Comparison of ENCODE assay signal across 8 cellular contexts in the genomic region with DNA sequence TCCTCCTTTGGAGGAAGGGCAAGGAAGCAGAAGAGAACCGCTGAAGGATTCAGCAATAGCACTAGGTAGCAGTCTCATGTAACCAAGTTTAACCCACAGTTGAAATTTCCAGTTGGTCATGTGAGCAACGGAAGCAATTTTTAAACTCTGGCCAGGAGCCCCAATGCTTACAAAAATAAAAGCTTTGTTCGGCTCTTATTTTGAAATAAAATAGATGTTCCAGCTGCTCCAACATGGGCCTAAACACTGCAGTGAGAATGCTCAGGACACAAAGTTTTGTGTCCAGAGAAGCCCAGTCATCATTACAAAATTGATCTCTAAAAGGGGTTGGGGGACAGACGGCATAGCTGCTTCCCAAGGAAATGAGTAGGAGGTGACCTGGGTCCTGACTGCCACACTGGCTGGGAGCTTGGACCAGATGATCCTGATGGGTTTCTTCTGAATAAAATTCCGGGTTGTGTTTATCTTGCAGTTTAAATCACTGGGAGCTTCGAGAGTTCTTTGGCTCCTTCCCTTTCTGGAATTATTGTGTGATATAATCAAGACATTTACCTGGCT. TPM values are rescaled to one million over a fixed set of nuclear protein-coding genes. Genes with fewer than 3 reads are reported as not detected.
A peak's percentile ranks its signal among the peaks of the same experiment; 100 is the strongest.
DNase-seq lines count a peak whose midpoint lies in the region; ATAC-seq, FAIRE-seq and TF ChIP-seq lines count a peak whose summit lies in the region.

No MANE protein-coding gene starts in this region.

- 10 to 23% methylated on average over 6 of the region's 6 CpGs for WGBS in esophagus squamous epithelium, 2 donors
- 2 to 12% (median 5%) methylated on average over 6 of the region's 6 CpGs for WGBS in psoas muscle, 3 donors
- no CpG with 5 or more reads among the region's 6 CpGs for WGBS in H9 (ENCODE audit: extremely low coverage, insufficient read length, low lambda C conversion rate)

- H4K91ac ChIP-seq in H9 (ENCODE audit: insufficient read length, low read depth, low read length): no peak overlapping the region

- H3K36me3 Mint-ChIP-seq in H9 (ENCODE audit: insufficient read depth in 1 of 3, low read depth in 3 of 3): no peaks in the 10 kb centered on the region

- H3K4me2 ChIP-seq in H9 (ENCODE audit: insufficient read depth, insufficient read length, low read length): no peak overlapping the region

- no peak overlapping the region for H2BK120ac ChIP-seq in H9 (ENCODE audit: low read depth, low read length, poor library complexity, severe bottlenecking)

- no peaks in the 10 kb centered on the region for H3K79me1 ChIP-seq in H9 (ENCODE audit: insufficient read depth, low read depth, low read length, poor library complexity, severe bottlenecking)

- intact Hi-C loops in esophagus squamous epithelium (cut with DNase I) (no loop called here), psoas muscle (cut with DNase I) (loop anchor here in 1 of 2 donors (5.0 kb wide), 1 partner anchor 160 kb away; a partner anchor contains a TSS)

- H2BK15ac ChIP-seq in H9 (ENCODE audit: low read depth, low read length): no peak overlapping the region

- no peaks in the 10 kb centered on the region for H3K9me3 ChIP-seq in esophagus squamous epithelium
- H3K9me3 ChIP-seq in psoas muscle: no peaks in the 10 kb centered on the region
- H3K9me3 ChIP-seq in H9 (ENCODE audit: control insufficient read depth, low read depth, low read length): no peaks in the 10 kb centered on the region

- H3K4me3 ChIP-seq in esophagus squamous epithelium (peak overlapping the region; percentile 29 to 74 (median 49)), psoas muscle (peak overlapping the region; percentile 78)

- H3K36me3 ChIP-seq in esophagus squamous epithelium (no peaks in the 10 kb centered on the region), psoas muscle (ENCODE audit: insufficient read depth in 1 of 2, low read depth in 1 of 2) (peaks cover 0 to 18% of the 10 kb centered on the region in 2 donors)

- H3K14ac ChIP-seq in H9 (ENCODE audit: insufficient read depth, low read length): no peak overlapping the region

- H2AFZ ChIP-seq in H9 (ENCODE audit: low read length): no peak overlapping the region

- H3K4me3 Mint-ChIP-seq in H9: no peak overlapping the region

- no peaks in the 10 kb centered on the region for H3K23me2 ChIP-seq in H9 (ENCODE audit: insufficient read length, low read depth, low read length, poor library complexity, severe bottlenecking)

- no peaks in the 10 kb centered on the region for H3K27me3 ChIP-seq in esophagus squamous epithelium
- H3K27me3 ChIP-seq in psoas muscle (ENCODE audit: insufficient read depth in 3 of 3, low read length in 2 of 3): no peaks in the 10 kb centered on the region
- H3K27me3 ChIP-seq in H9 (ENCODE audit: insufficient read depth, low read length): no peaks in the 10 kb centered on the region

- peak overlapping the region; percentile 86 to 97 (median 91) for H3K27ac ChIP-seq in esophagus squamous epithelium
- peak overlapping the region; percentile 97 for H3K27ac ChIP-seq in psoas muscle
- H3K27ac ChIP-seq in H9 (ENCODE audit: insufficient read length, low read depth, low read length): no peak overlapping the region

- ATAC-seq in GM19452 (IDR thresholded peaks at IDR 0.05; ENCODE audit: unreplicated experiment) (peak; percentile 11), psoas muscle (peak; percentile 72 to 77 (median 74)), GM18519 (IDR thresholded peaks at IDR 0.05; ENCODE audit: low FRiP score, unreplicated experiment) (no peak)

- no peak overlapping the region for H3K18ac ChIP-seq in H9 (ENCODE audit: insufficient read length, low read depth, low read length)

- no peak overlapping the region for H3K9ac ChIP-seq in H9 (ENCODE audit: extremely low read depth, insufficient read length, low read length)

- H2AK5ac ChIP-seq in H9 (ENCODE audit: insufficient read length, low read length): no peak overlapping the region

- H3K27me3 Mint-ChIP-seq in H9 (ENCODE audit: low read depth): no peaks in the 10 kb centered on the region

- no peaks in the 10 kb centered on the region for H4K20me1 ChIP-seq in H9 (ENCODE audit: control insufficient read depth, insufficient read depth, insufficient read length)

- no peaks in the 10 kb centered on the region for H3K9me3 Mint-ChIP-seq in H9

- FAIRE-seq in A204.1 (lab: Jason Lieb, UNC): peak; percentile 37

- no peaks in the 10 kb centered on the region for H3K79me2 ChIP-seq in H9 (ENCODE audit: insufficient read depth, low read length)

- no peak overlapping the region for H4K8ac ChIP-seq in H9 (replicated peaks; ENCODE audit: insufficient read length, low read depth, low read length)

- DNase-seq in RPMI7951 (ENCODE audit: low read depth) (peak; percentile 71), esophagus squamous epithelium (lab: John Stamatoyannopoulos, UW) (no peak), psoas muscle (no peak), H9 (no peak)
- no peak for DNase-seq in stimulated activated CD4-positive, alpha-beta T cell treated with anti-CD3 and anti-CD28 coated beads, Interleukin-4, amount 100 ng/mL, for 24 hours

- H3K4ac ChIP-seq in H9 (ENCODE audit: low read depth, low read length): no peak overlapping the region

- no peak overlapping the region for H3T11ph ChIP-seq in H9 (ENCODE audit: low read length)

- TF ChIP-seq POLR2A in esophagus squamous epithelium (IDR thresholded peaks at IDR 0.05): no peak

- H3K4me1 ChIP-seq in esophagus squamous epithelium (peaks cover 10 to 50% (median 18%) of the 10 kb centered on the region in 3 donors), psoas muscle (peaks cover 40% of the 10 kb centered on the region), H9 (ENCODE audit: insufficient read depth, low read length) (no peaks in the 10 kb centered on the region)

- no peak overlapping the region for H2BK5ac ChIP-seq in H9 (ENCODE audit: insufficient read length, low read length)

- H2BK12ac ChIP-seq in H9 (ENCODE audit: insufficient read length, low read depth, low read length): no peak overlapping the region

- no peak overlapping the region for H4K5ac ChIP-seq in H9 (ENCODE audit: insufficient read length, low read depth, low read length)

- H3K4me1 Mint-ChIP-seq in H9: peaks cover 2 to 8% of the 10 kb centered on the region in 2 experiments; a peak in 2 of 4 replicates

- no peak overlapping the region for H3K56ac ChIP-seq in H9 (ENCODE audit: insufficient read length, low read depth, low read length)

- TF ChIP-seq CTCF in esophagus squamous epithelium (IDR thresholded peaks at IDR 0.05) (no peak), psoas muscle (IDR thresholded peaks at IDR 0.05) (no peak), H9 (conservative IDR thresholded peaks at IDR 0.05) (no peak)

- no peak overlapping the region for H2BK20ac ChIP-seq in H9 (ENCODE audit: low read depth, low read length, poor library complexity, severe bottlenecking)

- H3K27ac Mint-ChIP-seq in H9: no peak overlapping the region; a peak in 2 of 7 replicates

- no peak overlapping the region for H3K23ac ChIP-seq in H9 (ENCODE audit: insufficient read length, low read depth, low read length)

RNA-seq across cellular contexts. Expression of a gene that starts 0.5 kb away (rescaled TPM):
- total RNA-seq in RPMI7951 (2014; rRNA removed; shearing (Covaris generic)): 7.1 and 7.6 TPM in 2 replicates
- total RNA-seq in esophagus squamous epithelium: 1 to 10 TPM in 3 of 4 donors, under 1 TPM in 1; 0.57 to 9.5 (median 5.2) TPM
- total RNA-seq in psoas muscle: 100 to 1,000 TPM in 1 of 4 donors, 10 to 100 TPM in 3; 67.0 to 106 (median 74.0) TPM
- 10 to 100 TPM; 25.4 to 62.1 (median 52.5) TPM for polyA plus RNA-seq in psoas muscle
- not detected in 2 replicates for total RNA-seq in H9 (2021)

RNA-seq across cellular contexts. Expression of a gene that starts 23.1 kb away (rescaled TPM):
- 53.7 and 54.7 TPM in 2 replicates for total RNA-seq in RPMI7951 (2014; rRNA removed; shearing (Covaris generic))
- 10 to 100 TPM; 19.0 to 53.8 (median 35.4) TPM for total RNA-seq in esophagus squamous epithelium
- 10 to 100 TPM; 20.6 to 29.4 (median 25.3) TPM for total RNA-seq in psoas muscle
- 10 to 100 TPM; 25.0 to 61.2 (median 46.3) TPM for polyA plus RNA-seq in psoas muscle
- total RNA-seq in H9 (2021): 72.0 and 76.0 TPM in 2 replicates
